In genomic region chr10:101367569-101368453, GRCh38 we compare ENCODE assay signal across 12 cellular contexts. TPM values are rescaled to one million over a fixed set of nuclear protein-coding genes. Genes with fewer than 3 reads are reported as not detected.
A peak's percentile ranks its signal among the peaks of the same experiment; 100 is the strongest.
DNase-seq lines count a peak whose midpoint lies in the region; ATAC-seq, FAIRE-seq and TF ChIP-seq lines count a peak whose summit lies in the region.
"Had no signal": no experiment of that assay in that cellular context is flagged by ENCODE, and none has a peak within 500 bp of the region (broad histone marks: within the 10 kb centered on the region; RNA-seq: fewer than 3 reads in every experiment).

No MANE protein-coding gene starts in this region.

- H3K27ac Mint-ChIP-seq in activated CD4-positive, alpha-beta T cell treated with anti-CD3 and anti-CD28 coated beads, Interleukin-2, amount 10 ng/mL, durations not matched to agents 24 days and 14 days, result peak overlapping the region; percentile 70
- H3K27ac Mint-ChIP-seq in osteocyte (ENCODE audit: unreplicated experiment), result no peak overlapping the region
- H3K27ac Mint-ChIP-seq: CD4-positive, CD25-positive, alpha-beta regulatory T cell; stimulated activated naive B cell treated with anti-CD40 and anti-IgM and Interleukin-4, amounts not matched to agents 10 μg/mL and 1 μg/mL and 100 μg/mL, for 72 hours; T-cell had no signal

- WGBS in smooth muscle cell (ENCODE audit: low lambda C conversion rate), result 93% methylated on average over 9 of the region's 9 CpGs

- TF ChIP-seq CTCF in endothelial cell of umbilical vein (IDR thresholded peaks at IDR 0.05; ENCODE audit: extremely low read depth in 1 of 2, insufficient read depth in 1 of 2, low read depth in 1 of 2, low read length in 2 of 2) (no peak), smooth muscle cell (IDR thresholded peaks at IDR 0.05; ENCODE audit: borderline replicate concordance, insufficient read depth, poor library complexity, severe bottlenecking) (no peak), osteocyte (IDR thresholded peaks at IDR 0.05) (no peak)

- H4K20me1 ChIP-seq in endothelial cell of umbilical vein (replicated peaks; ENCODE audit: control insufficient read depth, extremely low read depth, insufficient read depth, low read length) (no peaks in the 10 kb centered on the region), smooth muscle cell (ENCODE audit: low read depth) (peaks cover 93% of the 10 kb centered on the region)

- POLR2A ChIA-PET in endothelial cell of umbilical vein (lab: Charles Lee), result interaction anchor here (0.7 kb wide), 1 partner anchor 200 kb away, joined by 5 read pairs; no protein-coding TSS in a partner anchor

- no TSS peak for BruUV-seq in endothelial cell of umbilical vein (replicated peaks; lab: Mats Ljungman, UMichigan)

- TF ChIP-seq POLR2A in endothelial cell of umbilical vein (IDR thresholded peaks at IDR 0.05; ENCODE audit: low read depth, low read length), result no peak

- CTCF ChIA-PET in endothelial cell of umbilical vein (lab: Charles Lee), result interaction anchor here (0.6 to 2.0 kb wide), 8 partner anchors 10 to 329 kb away, joined by 3 to 8 read pairs (median 3); partner anchors contain the start of gene BTRC

- peak overlapping the region; percentile 53 for H3K4me2 ChIP-seq in endothelial cell of umbilical vein (ENCODE audit: insufficient read depth, low read length)
- no peak overlapping the region for H3K4me2 ChIP-seq in smooth muscle cell

- H3K79me2 ChIP-seq in endothelial cell of umbilical vein (ENCODE audit: control insufficient read depth, insufficient read depth, low read length) (peaks cover 16% of the 10 kb centered on the region), smooth muscle cell (ENCODE audit: low read depth) (peaks cover 44% of the 10 kb centered on the region)

- H3K4me3 Mint-ChIP-seq in activated CD4-positive, alpha-beta T cell treated with anti-CD3 and anti-CD28 coated beads, Interleukin-2, amount 10 ng/mL, durations not matched to agents 24 days and 14 days, result no peak overlapping the region
- H3K4me3 Mint-ChIP-seq in osteocyte (ENCODE audit: unreplicated experiment), result no peak overlapping the region
- H3K4me3 Mint-ChIP-seq: stimulated activated naive B cell treated with anti-CD40 and anti-IgM and Interleukin-4, amounts not matched to agents 10 μg/mL and 1 μg/mL and 100 μg/mL, for 72 hours; T-cell had no signal

- H3K4me3 ChIP-seq in endothelial cell of umbilical vein (replicated peaks in 1 of 3; ENCODE audit: insufficient read depth in 1 of 3, low read depth in 1 of 3, low read length in 3 of 3), result no peak overlapping the region
- no peak overlapping the region for H3K4me3 ChIP-seq in smooth muscle cell

- no peaks in the 10 kb centered on the region for H3F3A ChIP-seq in smooth muscle cell (ENCODE audit: low read depth)

- no peaks in the 10 kb centered on the region for H3K27me3 Mint-ChIP-seq in activated CD4-positive, alpha-beta T cell treated with anti-CD3 and anti-CD28 coated beads, Interleukin-2, amount 10 ng/mL, durations not matched to agents 24 days and 14 days
- no peaks in the 10 kb centered on the region for H3K27me3 Mint-ChIP-seq in osteocyte (ENCODE audit: unreplicated experiment)
- H3K27me3 Mint-ChIP-seq: CD4-positive, CD25-positive, alpha-beta regulatory T cell; stimulated activated naive B cell treated with anti-CD40 and anti-IgM and Interleukin-4, amounts not matched to agents 10 μg/mL and 1 μg/mL and 100 μg/mL, for 72 hours; T-cell had no signal

- H3K9ac ChIP-seq in endothelial cell of umbilical vein (replicated peaks; ENCODE audit: extremely low read depth, insufficient read depth, low read length) (no peak overlapping the region), smooth muscle cell (ENCODE audit: low read depth) (no peak overlapping the region)

- intact Hi-C loops in activated CD4-positive, alpha-beta T cell treated with anti-CD3 and anti-CD28 coated beads, Interleukin-2, amount 10 ng/mL, durations not matched to agents 24 days and 14 days (cut with micrococcal nuclease), result loop anchor here (1.0 kb wide), 2 partner anchors 12 to 14 kb away; partner anchors contain the start of gene BTRC
- intact Hi-C loops in endothelial cell of umbilical vein (cut with micrococcal nuclease), result no loop called here

- peaks cover 12% of the 10 kb centered on the region for H3K4me1 Mint-ChIP-seq in activated CD4-positive, alpha-beta T cell treated with anti-CD3 and anti-CD28 coated beads, Interleukin-2, amount 10 ng/mL, durations not matched to agents 24 days and 14 days
- H3K4me1 Mint-ChIP-seq in osteocyte (ENCODE audit: unreplicated experiment), result peaks cover 12% of the 10 kb centered on the region

- H3K4me1 ChIP-seq in endothelial cell of umbilical vein (ENCODE audit: control insufficient read depth, extremely low read depth, insufficient read depth, low read length) (peaks cover 16% of the 10 kb centered on the region), smooth muscle cell (ENCODE audit: low read depth) (no peaks in the 10 kb centered on the region)

- H3K9me1 ChIP-seq in endothelial cell of umbilical vein (replicated peaks; ENCODE audit: control insufficient read depth, extremely low read depth, insufficient read depth, low read length), result no peaks in the 10 kb centered on the region

- H2AFZ ChIP-seq in endothelial cell of umbilical vein (ENCODE audit: low read depth, low read length), result no peak overlapping the region
- no peak overlapping the region for H2AFZ ChIP-seq in smooth muscle cell (ENCODE audit: low read depth)

- peak; percentile 33 for FAIRE-seq in endothelial cell of umbilical vein (lab: Jason Lieb, UNC)

- H3K27ac ChIP-seq in endothelial cell of umbilical vein (ENCODE audit: insufficient read depth, low read depth, low read length) (peak overlapping the region; percentile 57), smooth muscle cell (ENCODE audit: low read depth) (peak overlapping the region; percentile 58)

- dilution Hi-C loops in endothelial cell of umbilical vein (cut with MboI; ENCODE audit: extremely low pct_ligation_motif_present, low sequenced_read_pairs), result no loop called here

- no peaks in the 10 kb centered on the region for H3K36me3 ChIP-seq in endothelial cell of umbilical vein (ENCODE audit: control insufficient read depth in 2 of 2, extremely low read depth in 1 of 2, insufficient read depth in 2 of 2, low read length in 2 of 2)
- no peaks in the 10 kb centered on the region for H3K36me3 ChIP-seq in smooth muscle cell (ENCODE audit: low read depth)

- H3K36me3 Mint-ChIP-seq in activated CD4-positive, alpha-beta T cell treated with anti-CD3 and anti-CD28 coated beads, Interleukin-2, amount 10 ng/mL, durations not matched to agents 24 days and 14 days (ENCODE audit: low read depth), result peaks cover 12% of the 10 kb centered on the region
- H3K36me3 Mint-ChIP-seq in osteocyte (ENCODE audit: unreplicated experiment), result peaks cover 13% of the 10 kb centered on the region

- no peaks in the 10 kb centered on the region for H3K27me3 ChIP-seq in endothelial cell of umbilical vein (ENCODE audit: control insufficient read depth in 2 of 2, insufficient read depth in 2 of 2, low read length in 2 of 2)
- H3K27me3 ChIP-seq in smooth muscle cell (ENCODE audit: low read depth), result no peaks in the 10 kb centered on the region

- H3K9me3 ChIP-seq in endothelial cell of umbilical vein (replicated peaks; ENCODE audit: control insufficient read depth, insufficient read depth, low read length) (no peaks in the 10 kb centered on the region), smooth muscle cell (replicated peaks; ENCODE audit: low read depth) (no peaks in the 10 kb centered on the region)

- H3K9me3 Mint-ChIP-seq in activated CD4-positive, alpha-beta T cell treated with anti-CD3 and anti-CD28 coated beads, Interleukin-2, amount 10 ng/mL, durations not matched to agents 24 days and 14 days, result no peaks in the 10 kb centered on the region
- no peaks in the 10 kb centered on the region for H3K9me3 Mint-ChIP-seq in osteocyte (ENCODE audit: unreplicated experiment)
- H3K9me3 Mint-ChIP-seq: CD4-positive, CD25-positive, alpha-beta regulatory T cell; stimulated activated naive B cell treated with anti-CD40 and anti-IgM and Interleukin-4, amounts not matched to agents 10 μg/mL and 1 μg/mL and 100 μg/mL, for 72 hours; T-cell had no signal

- ATAC-seq in HG03442 (IDR thresholded peaks at IDR 0.05; ENCODE audit: unreplicated experiment), result no peak
- ATAC-seq: T-cell had no signal

- DNase-seq in activated CD4-positive, alpha-beta T cell treated with anti-CD3 and anti-CD28 coated beads, Interleukin-2, amount 10 ng/mL, durations not matched to agents 24 days and 14 days, result peak; percentile 65
- DNase-seq in activated CD4-positive, alpha-beta T cell treated with anti-CD3 and anti-CD28 coated beads, Interleukin-2, amount 50 U/mL, for 1 hour, result no peak
- DNase-seq in OCI-M2 (lab: John Stamatoyannopoulos, UW; ENCODE audit: unreplicated experiment) (peak; percentile 4), endothelial cell of umbilical vein (ENCODE audit: low read depth, low spot score) (peak; percentile 90), smooth muscle cell (lab: John Stamatoyannopoulos, UW; ENCODE audit: unreplicated experiment) (no peak), osteocyte (ENCODE audit: extremely low spot score, unreplicated experiment) (no peak), NCI-H2081 treated with DMSO at 0.1 percent for 48 hours (lab: John Stamatoyannopoulos, UW) (no peak)
- DNase-seq: CD4-positive, CD25-positive, alpha-beta regulatory T cell; NCI-H146; stimulated activated naive B cell treated with anti-CD40 and anti-IgM and Interleukin-4, amounts not matched to agents 10 μg/mL and 1 μg/mL and 100 μg/mL, for 72 hours; T-cell had no signal

TF ChIP-seq in endothelial cell of umbilical vein, 7 proteins besides CTCF, POLR2A, EP300 and RAD21 (continues in another document):
- TF ChIP-seq JUN (IDR thresholded peaks at IDR 0.05; ENCODE audit: borderline replicate concordance, insufficient read depth, insufficient read length, low read depth) (peak; percentile 92), GATA2 (IDR thresholded peaks at IDR 0.05; ENCODE audit: insufficient read depth, insufficient read length, low read depth, low read length) (no peak), MAX (IDR thresholded peaks at IDR 0.05; ENCODE audit: insufficient read depth, insufficient read length) (no peak)

RNA-seq across cellular contexts. Expression of gene BTRC, which starts 13.8 kb away (rescaled TPM):
- 16.2 and 19.0 TPM in 2 replicates for total RNA-seq in activated CD4-positive, alpha-beta T cell treated with anti-CD3 and anti-CD28 coated beads, Interleukin-2, amount 10 ng/mL, durations not matched to agents 24 days and 14 days
- 18.5 and 19.7 TPM in 2 replicates for total RNA-seq in endothelial cell of umbilical vein
- polyA plus RNA-seq in endothelial cell of umbilical vein, result 10.0 and 11.6 TPM in 2 replicates
- polyA plus RNA-seq in endothelial cell of umbilical vein (2011; cell fraction: cytosol; rRNA removed), result 8.1 and 8.4 TPM in 2 replicates
- polyA plus RNA-seq in endothelial cell of umbilical vein (2011; cell fraction: nucleus; rRNA removed), result 22.1 and 23.8 TPM in 2 replicates
- polyA plus RNA-seq in endothelial cell of umbilical vein (2012), result 17.7 and 17.9 TPM in 2 replicates
- polyA minus RNA-seq in endothelial cell of umbilical vein, result 32.2 and 33.9 TPM in 2 replicates
- polyA minus RNA-seq in endothelial cell of umbilical vein (2011; cell fraction: cytosol; rRNA and poly(A)+ RNA removed), result 10.0 TPM
- polyA minus RNA-seq in endothelial cell of umbilical vein (2011; cell fraction: nucleus; rRNA and poly(A)+ RNA removed), result 24.4 and 31.6 TPM in 2 replicates
- total RNA-seq in smooth muscle cell, result 16.8 and 18.5 TPM in 2 replicates
- 9.6 and 14.7 TPM in 2 replicates for polyA plus RNA-seq in smooth muscle cell
- 28.9 and 30.1 TPM in 2 replicates for total RNA-seq in osteocyte

Comparison
In these comparisons a context has a peak if more than half of its experiments do, and no peak if none do; other contexts are left out.
1. DNase-seq: peak in activated CD4-positive, alpha-beta T cell treated with anti-CD3 and anti-CD28 coated beads, Interleukin-2, amount 10 ng/mL, durations not matched to agents 24 days and 14 days (single experiment), OCI-M2 (single experiment) and endothelial cell of umbilical vein (single experiment); none in activated CD4-positive, alpha-beta T cell treated with anti-CD3 and anti-CD28 coated beads, Interleukin-2, amount 50 U/mL, for 1 hour (single experiment), smooth muscle cell (single experiment), osteocyte (single experiment) and NCI-H2081 treated with DMSO at 0.1 percent for 48 hours (single experiment).